ENCODE assay signal across 1 cellular context in the genomic region with DNA sequence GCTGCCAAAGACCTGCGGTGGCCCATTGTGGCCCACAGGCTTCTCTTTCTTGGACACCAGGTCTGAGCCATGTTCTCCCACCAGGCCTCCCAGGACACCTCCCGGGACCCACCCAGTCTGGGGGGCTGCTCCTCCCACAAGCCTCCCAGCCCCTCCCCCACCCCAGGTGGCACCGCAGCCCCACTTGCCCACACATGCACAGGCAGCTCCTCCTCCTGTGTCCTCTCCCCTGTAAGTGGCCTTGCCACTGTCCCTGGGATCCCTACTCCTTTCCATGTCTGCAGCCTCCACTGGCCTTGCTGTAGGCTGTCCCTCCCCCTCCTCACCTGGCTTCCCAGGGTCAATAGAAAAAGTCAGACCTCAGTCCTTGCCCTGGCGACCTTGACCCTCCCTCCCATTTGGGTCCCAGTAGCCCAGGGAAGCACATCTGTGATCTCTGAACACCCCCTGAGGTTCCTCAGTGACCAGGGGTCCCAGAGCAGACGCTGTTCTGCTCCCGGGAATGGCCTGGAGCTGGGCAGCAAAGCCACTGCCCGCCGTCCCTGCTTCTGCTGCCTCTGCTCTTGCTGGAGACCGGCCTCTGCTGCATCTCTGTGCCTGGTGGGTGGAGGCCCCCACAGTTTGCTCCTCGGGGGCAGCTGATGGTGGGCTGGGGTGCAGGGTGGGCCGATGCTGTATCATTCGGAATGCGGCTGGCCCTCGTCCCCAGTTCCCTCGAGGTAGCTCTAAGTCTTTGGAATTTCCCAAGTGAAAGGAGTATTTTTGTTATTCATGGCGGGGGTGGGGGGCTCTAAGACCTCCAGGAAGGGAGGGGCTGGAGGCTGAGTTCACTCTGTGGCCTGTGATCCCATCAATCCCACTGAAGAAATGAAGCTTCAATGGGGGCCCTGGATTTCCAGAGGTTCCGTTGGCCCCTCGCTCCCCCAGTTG.
TF ChIP-seq lines count a peak whose summit lies in the region.

No MANE protein-coding gene starts in this region.

TF ChIP-seq in WTC11, 78 proteins besides CTCF, POLR2A, EP300 and RAD21 (continued from another document):
- TF ChIP-seq, protein P1, sequence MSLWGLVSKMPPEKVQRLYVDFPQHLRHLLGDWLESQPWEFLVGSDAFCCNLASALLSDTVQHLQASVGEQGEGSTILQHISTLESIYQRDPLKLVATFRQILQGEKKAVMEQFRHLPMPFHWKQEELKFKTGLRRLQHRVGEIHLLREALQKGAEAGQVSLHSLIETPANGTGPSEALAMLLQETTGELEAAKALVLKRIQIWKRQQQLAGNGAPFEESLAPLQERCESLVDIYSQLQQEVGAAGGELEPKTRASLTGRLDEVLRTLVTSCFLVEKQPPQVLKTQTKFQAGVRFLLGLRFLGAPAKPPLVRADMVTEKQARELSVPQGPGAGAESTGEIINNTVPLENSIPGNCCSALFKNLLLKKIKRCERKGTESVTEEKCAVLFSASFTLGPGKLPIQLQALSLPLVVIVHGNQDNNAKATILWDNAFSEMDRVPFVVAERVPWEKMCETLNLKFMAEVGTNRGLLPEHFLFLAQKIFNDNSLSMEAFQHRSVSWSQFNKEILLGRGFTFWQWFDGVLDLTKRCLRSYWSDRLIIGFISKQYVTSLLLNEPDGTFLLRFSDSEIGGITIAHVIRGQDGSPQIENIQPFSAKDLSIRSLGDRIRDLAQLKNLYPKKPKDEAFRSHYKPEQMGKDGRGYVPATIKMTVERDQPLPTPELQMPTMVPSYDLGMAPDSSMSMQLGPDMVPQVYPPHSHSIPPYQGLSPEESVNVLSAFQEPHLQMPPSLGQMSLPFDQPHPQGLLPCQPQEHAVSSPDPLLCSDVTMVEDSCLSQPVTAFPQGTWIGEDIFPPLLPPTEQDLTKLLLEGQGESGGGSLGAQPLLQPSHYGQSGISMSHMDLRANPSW (CRISPR knock-in tag; conservative IDR thresholded peaks at IDR 0.05; ENCODE audit: low read depth), result 0 out of 2 replicates have a peak, but pooled peaks have one; percentile 39
- no peak for TF ChIP-seq ZNF423 (CRISPR knock-in tag; IDR thresholded peaks at IDR 0.05)
